In genomic region chr22:19713228-19713627, GRCh38 we compare ENCODE assay signal across 1 cellular context.
TF ChIP-seq lines count a peak whose summit lies in the region.

No MANE protein-coding gene starts in this region.

TF ChIP-seq in HepG2, 621 proteins besides CTCF, POLR2A, EP300 and RAD21:
- no peak for TF ChIP-seq ZNF44 (CRISPR knock-in tag; IDR thresholded peaks at IDR 0.05)
- 0 out of 2 replicates have a peak, but pooled peaks have one; percentile 41 for TF ChIP-seq EZH2 (conservative IDR thresholded peaks at IDR 0.05; ENCODE audit: low read depth, low read length)
- TF ChIP-seq MIER2 (CRISPR knock-in tag; IDR thresholded peaks at IDR 0.05) = no peak
- no peak for TF ChIP-seq TFE3 (CRISPR knock-in tag; IDR thresholded peaks at IDR 0.05)
- no peak for TF ChIP-seq ZNF879 (CRISPR knock-in tag; IDR thresholded peaks at IDR 0.05)
- no peak for TF ChIP-seq SATB2 (CRISPR knock-in tag; IDR thresholded peaks at IDR 0.05)
- TF ChIP-seq PLSCR1 (CRISPR knock-in tag; IDR thresholded peaks at IDR 0.05; ENCODE audit: borderline replicate concordance) = no peak
- TF ChIP-seq JUNB (CRISPR knock-in tag; IDR thresholded peaks at IDR 0.05; ENCODE audit: borderline replicate concordance) = no peak
